In the genomic region with DNA sequence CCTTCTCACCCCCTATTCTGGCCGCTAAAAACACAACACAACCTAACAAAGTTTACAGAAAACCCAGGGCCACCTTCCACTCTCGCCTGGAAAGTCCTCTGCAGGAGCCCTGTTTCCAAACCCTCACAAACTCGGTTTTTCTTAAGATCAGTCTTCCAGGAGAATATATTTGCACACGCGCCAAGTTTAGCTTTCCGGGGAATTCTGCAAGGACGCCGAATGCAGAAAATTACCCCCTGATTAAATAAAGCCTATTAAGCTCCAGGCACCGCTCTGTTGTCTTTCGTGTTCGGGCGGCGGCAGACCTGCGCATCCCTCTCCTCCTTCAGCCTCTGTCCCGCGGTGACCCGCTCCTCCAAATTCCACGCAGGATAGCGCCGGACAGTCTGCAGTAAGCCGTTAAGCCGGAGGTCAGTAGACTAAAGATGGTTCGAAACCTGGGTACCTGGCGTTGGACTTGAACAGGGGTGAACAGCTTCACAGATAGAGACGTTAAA, we compare ENCODE assay signal across 20 cellular contexts. TPM values are rescaled to one million over a fixed set of nuclear protein-coding genes. Genes with fewer than 3 reads are reported as not detected.
DNase-seq lines count a peak whose midpoint lies in the region; TF ChIP-seq lines count a peak whose summit lies in the region.
"Had no signal": no experiment of that assay in that cellular context is flagged by ENCODE, and none has a peak within 500 bp of the region (broad histone marks: within the 10 kb centered on the region; RNA-seq: fewer than 3 reads in every experiment).

No MANE protein-coding gene starts in this region.

- H3K9me3 ChIP-seq in trophoblast cell (ENCODE audit: insufficient read depth, low read depth, low read length), result no peaks in the 10 kb centered on the region
- H3K9me3 ChIP-seq: right atrium auricular region, tibial nerve had no signal

- peak; percentile 32 for DNase-seq in DMS 273 (lab: John Stamatoyannopoulos, UW; ENCODE audit: unreplicated experiment)
- no peak for DNase-seq in DMS 273 treated with DMSO at 0.1 percent for 48 hours (lab: John Stamatoyannopoulos, UW)
- peak; percentile 67 for DNase-seq in fibroblast of peridontal ligament (ENCODE audit: extremely low read depth)
- DNase-seq in trophoblast cell, result no peak
- DNase-seq in NCI-H345 treated with DMSO at 0.1 percent for 48 hours (lab: John Stamatoyannopoulos, UW; ENCODE audit: unreplicated experiment), result no peak
- DNase-seq in kidney glomerular epithelial cell (lab: John Stamatoyannopoulos, UW), result no peak
- DNase-seq in activated naive CD4-positive, alpha-beta T cell treated with Interleukin-2 at 50 U/mL for 16 hours, result no peak
- DNase-seq: activated CD4-positive, alpha-beta memory T cell treated with anti-CD3 and anti-CD28 coated beads, Interleukin-2, amount 10 ng/mL, durations not matched to agents 7 days and 5 days; activated gamma-delta T cell; activated T-cell treated with anti-CD3 and anti-CD28 coated beads for 4 hours; CD8-positive, alpha-beta T cell; head of caudate nucleus; NCI-H187 treated with DMSO at 0.1 percent for 48 hours; NCI-H446; stomach had no signal

- peak overlapping the region; percentile 60 for H3K4me2 ChIP-seq in trophoblast cell (ENCODE audit: low read length)

- H2BK5ac ChIP-seq in trophoblast cell (ENCODE audit: low read depth, low read length, poor library complexity), result no peak overlapping the region

- H3K36me3 ChIP-seq in trophoblast cell (ENCODE audit: control insufficient read depth in 1 of 2, insufficient read depth in 2 of 2, low read length in 2 of 2), result peaks cover 18 to 19% of the 10 kb centered on the region in 2 experiments
- H3K36me3 ChIP-seq: right atrium auricular region, stomach had no signal

- peaks cover 28% of the 10 kb centered on the region for H3K27me3 ChIP-seq in trophoblast cell (ENCODE audit: insufficient read depth, low read length)

- H3K79me2 ChIP-seq in trophoblast cell (ENCODE audit: control insufficient read depth, insufficient read depth, low read length, poor library complexity), result peaks cover 4% of the 10 kb centered on the region

- H4K8ac ChIP-seq in trophoblast cell (ENCODE audit: low read depth, low read length), result no peak overlapping the region

- no peak overlapping the region for H3K23ac ChIP-seq in trophoblast cell (ENCODE audit: low read length)

- peak overlapping the region; percentile 37 for H2AFZ ChIP-seq in trophoblast cell (ENCODE audit: insufficient read depth, low read length, poor library complexity)

- H4K12ac ChIP-seq in trophoblast cell (ENCODE audit: low read depth, low read length), result no peak overlapping the region

- peaks cover 34% of the 10 kb centered on the region for H3K79me1 ChIP-seq in trophoblast cell (ENCODE audit: low read length)

- WGBS in trophoblast cell (ENCODE audit: extremely low coverage, insufficient coverage, insufficient read length), result no CpG with 5 or more reads among the region's 25 CpGs

- no peak overlapping the region for H4K91ac ChIP-seq in trophoblast cell (ENCODE audit: low read depth, low read length)

- no peak overlapping the region for H3K4me3 ChIP-seq in trophoblast cell (ENCODE audit: low read depth, low read length)
- H3K4me3 ChIP-seq: right atrium auricular region, stomach, tibial nerve had no signal

- no peak overlapping the region for H3K9ac ChIP-seq in trophoblast cell (ENCODE audit: low read length)

- H3K18ac ChIP-seq in trophoblast cell (ENCODE audit: low read length), result no peak overlapping the region

- peaks cover 27 to 49% of the 10 kb centered on the region in 2 experiments for H3K4me1 ChIP-seq in trophoblast cell (ENCODE audit: control insufficient read depth in 1 of 2, insufficient read depth in 2 of 2, low read length in 2 of 2)

- H3K4ac ChIP-seq in trophoblast cell (ENCODE audit: low read depth, low read length), result no peak overlapping the region

- H3K14ac ChIP-seq in trophoblast cell (ENCODE audit: low read length), result no peak overlapping the region

- H3K27ac ChIP-seq in trophoblast cell (ENCODE audit: low read depth, low read length), result peak overlapping the region; percentile 91
- H3K27ac ChIP-seq: 22Rv1, right atrium auricular region, stomach, tibial nerve, VCaP had no signal

- H2BK120ac ChIP-seq in trophoblast cell (ENCODE audit: insufficient read depth, low read length, poor library complexity), result no peak overlapping the region

- no peak overlapping the region for H2AK5ac ChIP-seq in trophoblast cell (ENCODE audit: low read length)

- H2BK12ac ChIP-seq in trophoblast cell (ENCODE audit: low read length), result no peak overlapping the region

TF ChIP-seq in PFSK-1, 5 proteins besides CTCF, POLR2A, EP300 and RAD21:
- TF ChIP-seq POLR2AphosphoS5 (IDR thresholded peaks at IDR 0.05; ENCODE audit: low read depth, low read length), result peak; percentile 28; the same call in 1 of the 2 replicates
- TF ChIP-seq FOXP2 (optimal IDR thresholded peaks at IDR 0.05; ENCODE audit: borderline replicate concordance, extremely low read depth, extremely low read length, insufficient read depth), result no peak
- TF ChIP-seq SIN3A (IDR thresholded peaks at IDR 0.05; ENCODE audit: borderline replicate concordance, insufficient read depth, low read length), result no peak
- no peak for TF ChIP-seq TAF1 (IDR thresholded peaks at IDR 0.05; ENCODE audit: borderline replicate concordance, insufficient read depth, low read length)

RNA-seq across cellular contexts. Expression of gene MSX1, which starts 5.0 kb away (rescaled TPM):
- 45.0 TPM for polyA plus RNA-seq in PFSK-1 (2012; ENCODE audit: insufficient read length, low read depth)
- polyA plus RNA-seq in trophoblast cell (2013), result 62.1 and 63.6 TPM in 2 replicates

Comparison
In these comparisons a context has a peak if more than half of its experiments do, and no peak if none do; other contexts are left out.
1. DNase-seq: peak in DMS 273 (single experiment) and fibroblast of peridontal ligament (single experiment); none in DMS 273 treated with DMSO at 0.1 percent for 48 hours (single experiment), trophoblast cell (0 of 2), NCI-H345 treated with DMSO at 0.1 percent for 48 hours (single experiment), kidney glomerular epithelial cell (single experiment) and activated naive CD4-positive, alpha-beta T cell treated with Interleukin-2 at 50 U/mL for 16 hours (single experiment).